In the genomic region with DNA sequence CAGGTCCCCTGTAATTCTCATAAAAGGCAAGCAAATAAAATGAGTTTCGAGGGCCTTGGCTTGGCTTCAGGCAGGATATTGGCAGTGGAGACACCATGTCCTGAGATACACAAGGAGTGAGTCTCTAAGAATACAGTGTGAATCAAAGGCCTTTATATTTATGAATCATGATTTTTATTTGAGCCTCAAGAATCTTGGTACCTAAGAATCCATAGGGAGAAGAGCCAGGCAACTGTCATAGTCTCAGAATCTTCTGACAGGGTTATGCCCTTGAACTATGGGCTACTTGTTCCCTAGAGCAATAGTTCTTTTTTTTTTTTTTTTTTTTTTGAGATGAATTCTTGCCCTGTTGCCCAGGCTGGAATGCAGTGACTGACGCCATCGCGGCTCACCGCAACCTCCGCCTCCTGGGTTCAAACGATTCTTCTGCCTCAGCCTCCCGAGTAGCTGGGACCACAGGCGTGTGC, we compare ENCODE assay signal across 22 cellular contexts.
A peak's percentile ranks its signal among the peaks of the same experiment; 100 is the strongest.
DNase-seq lines count a peak whose midpoint lies in the region; ATAC-seq and TF ChIP-seq lines count a peak whose summit lies in the region.
"Had no signal": no experiment of that assay in that cellular context is flagged by ENCODE, and none has a peak within 500 bp of the region (broad histone marks: within the 10 kb centered on the region; RNA-seq: fewer than 3 reads in every experiment).

No MANE protein-coding gene starts in this region.

- no peak overlapping the region for H3K27ac ChIP-seq in PC-3 (ENCODE audit: low read length)
- H3K27ac ChIP-seq in gastroesophageal sphincter: peak overlapping the region; percentile 56 to 77 (median 59)
- H3K27ac ChIP-seq in sigmoid colon: peak overlapping the region in 3 of 4 donors; percentile 63 to 80 (median 73)

- H3K27me3 ChIP-seq in PC-3 (ENCODE audit: low read length) (peaks cover 29% of the 10 kb centered on the region), gastroesophageal sphincter (no peaks in the 10 kb centered on the region), sigmoid colon (no peaks in the 10 kb centered on the region)
- H3K27me3 ChIP-seq: upper lobe of left lung had no signal

- no peak overlapping the region for H3K27ac Mint-ChIP-seq in activated CD8-positive, alpha-beta T cell treated with anti-CD3 and anti-CD28 coated beads for 36 hours
- H3K27ac Mint-ChIP-seq: activated CD8-positive, alpha-beta memory T cell treated with anti-CD3 and anti-CD28 coated beads, Interleukin-2, amount 10 ng/mL, durations not matched to agents 7 days and 5 days; CD4-positive, alpha-beta memory T cell; memory B cell; natural killer cell treated with Interleukin-12 subunit alpha and Interleukin-12 subunit beta and Interleukin-15 and Interleukin-18, amount 100 ng/mL, for 72 hours had no signal

- H4K20me1 ChIP-seq in PC-3 (ENCODE audit: low read length): no peaks in the 10 kb centered on the region

- H3K9ac ChIP-seq in PC-3 (ENCODE audit: low read length): no peak overlapping the region

- BruUV-seq in PC-3 (replicated peaks; lab: Mats Ljungman, UMichigan): no TSS peak

- no peak overlapping the region for H2AFZ ChIP-seq in PC-3 (ENCODE audit: low read length)

- intact Hi-C loops in PC-3 (cut with micrococcal nuclease): no loop called here
- intact Hi-C loops in sigmoid colon (cut with DNase I): loop anchor here (10.0 kb wide), 1 partner anchor 272 kb away; no protein-coding TSS in a partner anchor
- intact Hi-C loops in activated CD8-positive, alpha-beta T cell treated with anti-CD3 and anti-CD28 coated beads for 36 hours (cut with micrococcal nuclease): no loop called here

- no peaks in the 10 kb centered on the region for H3F3A ChIP-seq in PC-3 (ENCODE audit: low read length, unreplicated experiment)

- H3K4me1 ChIP-seq in PC-3 (ENCODE audit: insufficient read depth, low read length) (peaks cover 7% of the 10 kb centered on the region; the same call in 1 of the 2 replicates), gastroesophageal sphincter (peaks cover 7 to 31% (median 14%) of the 10 kb centered on the region in 3 donors), sigmoid colon (peaks cover 0 to 28% (median 26%) of the 10 kb centered on the region in 4 donors)

- ATAC-seq in PC-3 (no peak), gastroesophageal sphincter (peak; percentile 77)
- no peak for ATAC-seq in activated CD8-positive, alpha-beta T cell treated with anti-CD3 and anti-CD28 coated beads for 36 hours
- ATAC-seq: activated CD8-positive, alpha-beta memory T cell treated with anti-CD3 and anti-CD28 coated beads, Interleukin-2, amount 10 ng/mL, durations not matched to agents 7 days and 5 days; natural killer cell treated with Interleukin-12 subunit alpha and Interleukin-12 subunit beta and Interleukin-15 and Interleukin-18, amount 100 ng/mL, for 72 hours had no signal

- 65 to 72% methylated on average over 6 of the region's 9 CpGs for WGBS in gastroesophageal sphincter (ENCODE audit: low coverage in 1 of 2), 2 donors
- WGBS in sigmoid colon, 2 donors: 79 to 87% methylated on average over 9 of the region's 9 CpGs

- no peaks in the 10 kb centered on the region for H3K9me3 Mint-ChIP-seq in activated CD8-positive, alpha-beta T cell treated with anti-CD3 and anti-CD28 coated beads for 36 hours

- H3K4me3 Mint-ChIP-seq in activated CD8-positive, alpha-beta T cell treated with anti-CD3 and anti-CD28 coated beads for 36 hours: no peak overlapping the region
- H3K4me3 Mint-ChIP-seq: activated CD8-positive, alpha-beta memory T cell treated with anti-CD3 and anti-CD28 coated beads, Interleukin-2, amount 10 ng/mL, durations not matched to agents 7 days and 5 days; CD4-positive, alpha-beta memory T cell; memory B cell; natural killer cell treated with Interleukin-12 subunit alpha and Interleukin-12 subunit beta and Interleukin-15 and Interleukin-18, amount 100 ng/mL, for 72 hours had no signal

- no peaks in the 10 kb centered on the region for H3K27me3 Mint-ChIP-seq in activated CD8-positive, alpha-beta T cell treated with anti-CD3 and anti-CD28 coated beads for 36 hours
- H3K27me3 Mint-ChIP-seq: activated CD8-positive, alpha-beta memory T cell treated with anti-CD3 and anti-CD28 coated beads, Interleukin-2, amount 10 ng/mL, durations not matched to agents 7 days and 5 days; CD4-positive, alpha-beta memory T cell; memory B cell; natural killer cell treated with Interleukin-12 subunit alpha and Interleukin-12 subunit beta and Interleukin-15 and Interleukin-18, amount 100 ng/mL, for 72 hours had no signal

- no peak for TF ChIP-seq CTCF in PC-3 (conservative IDR thresholded peaks at IDR 0.05; ENCODE audit: low read depth, low read length)
- no peak for TF ChIP-seq CTCF in gastroesophageal sphincter (IDR thresholded peaks at IDR 0.05)
- TF ChIP-seq CTCF in sigmoid colon (IDR thresholded peaks at IDR 0.05): no peak
- TF ChIP-seq CTCF in activated CD8-positive, alpha-beta T cell treated with anti-CD3 and anti-CD28 coated beads for 36 hours (IDR thresholded peaks at IDR 0.05): no peak

- POLR2A ChIA-PET in PC-3 (lab: Charles Lee; ENCODE audit: unreplicated experiment): no interaction called here
- POLR2A ChIA-PET in activated CD8-positive, alpha-beta T cell treated with anti-CD3 and anti-CD28 coated beads for 36 hours (lab: Charles Lee): no interaction called here

- H3K9me3 ChIP-seq in PC-3 (ENCODE audit: low read length) (no peaks in the 10 kb centered on the region), gastroesophageal sphincter (no peaks in the 10 kb centered on the region), sigmoid colon (no peaks in the 10 kb centered on the region)
- H3K9me3 ChIP-seq: upper lobe of left lung had no signal

- H3K36me3 Mint-ChIP-seq in activated CD8-positive, alpha-beta T cell treated with anti-CD3 and anti-CD28 coated beads for 36 hours (ENCODE audit: low read depth): no peaks in the 10 kb centered on the region
- H3K36me3 Mint-ChIP-seq: activated CD8-positive, alpha-beta memory T cell treated with anti-CD3 and anti-CD28 coated beads, Interleukin-2, amount 10 ng/mL, durations not matched to agents 7 days and 5 days; CD4-positive, alpha-beta memory T cell; memory B cell; natural killer cell treated with Interleukin-12 subunit alpha and Interleukin-12 subunit beta and Interleukin-15 and Interleukin-18, amount 100 ng/mL, for 72 hours had no signal

- TF ChIP-seq POLR2A in gastroesophageal sphincter (IDR thresholded peaks at IDR 0.05) (no peak), sigmoid colon (IDR thresholded peaks at IDR 0.05) (no peak)

- CTCF ChIA-PET in PC-3 (lab: Charles Lee): no interaction called here
- CTCF ChIA-PET in activated CD8-positive, alpha-beta T cell treated with anti-CD3 and anti-CD28 coated beads for 36 hours (lab: Charles Lee): no interaction called here

- H3K36me3 ChIP-seq in PC-3 (ENCODE audit: low read depth, low read length) (no peaks in the 10 kb centered on the region), gastroesophageal sphincter (no peaks in the 10 kb centered on the region), sigmoid colon (no peaks in the 10 kb centered on the region)
- H3K36me3 ChIP-seq: upper lobe of left lung had no signal

- no peak overlapping the region for H3K4me2 ChIP-seq in PC-3 (ENCODE audit: low read length)

- H3K4me1 Mint-ChIP-seq in activated CD8-positive, alpha-beta T cell treated with anti-CD3 and anti-CD28 coated beads for 36 hours (ENCODE audit: low read depth): no peaks in the 10 kb centered on the region
- H3K4me1 Mint-ChIP-seq: activated CD8-positive, alpha-beta memory T cell treated with anti-CD3 and anti-CD28 coated beads, Interleukin-2, amount 10 ng/mL, durations not matched to agents 7 days and 5 days; CD4-positive, alpha-beta memory T cell; memory B cell had no signal

- no peaks in the 10 kb centered on the region for H3K9me2 ChIP-seq in PC-3 (replicated peaks; ENCODE audit: low read length)

- DNase-seq in EH (ENCODE audit: low read depth) (peak; percentile 27), PC-3 (peak; percentile 18), sigmoid colon (peak; percentile 83), T-helper 9 cell (no peak), NCI-H1092 (lab: John Stamatoyannopoulos, UW) (no peak)
- DNase-seq in activated CD4-positive, alpha-beta T cell treated with anti-CD3 and anti-CD28 coated beads, Interleukin-2, amount 50 U/mL, for 48 hours: no peak
- no peak for DNase-seq in activated CD8-positive, alpha-beta T cell treated with anti-CD3 and anti-CD28 coated beads for 36 hours
- DNase-seq: activated CD4-positive, alpha-beta T cell treated with anti-CD3 and anti-CD28 coated beads for 1 hour; activated CD8-positive, alpha-beta memory T cell treated with anti-CD3 and anti-CD28 coated beads, Interleukin-2, amount 10 ng/mL, durations not matched to agents 7 days and 5 days; CD4-positive, alpha-beta memory T cell; central memory CD4-positive, alpha-beta T cell; DND-41; effector CD8-positive, alpha-beta T cell; hippocampal formation; NCI-H1930; NCI-H510A; SIG-M5; stimulated activated naive CD4-positive, alpha-beta T cell treated with Interleukin-2 at 50 U/mL for 16 hours had no signal

- no peaks in the 10 kb centered on the region for H3K79me2 ChIP-seq in PC-3 (ENCODE audit: low read length)

- H3K4me3 ChIP-seq in PC-3 (ENCODE audit: low read length) (no peak overlapping the region), gastroesophageal sphincter (no peak overlapping the region), sigmoid colon (no peak overlapping the region)
- H3K4me3 ChIP-seq: upper lobe of left lung had no signal

- no peak for TF ChIP-seq EP300 in gastroesophageal sphincter (IDR thresholded peaks at IDR 0.05)
- peak in 1 of 4 donors; percentile 69 for TF ChIP-seq EP300 in sigmoid colon (IDR thresholded peaks at IDR 0.05)

Comparison
In these comparisons a context has a peak if more than half of its experiments do, and no peak if none do; other contexts are left out.
1. DNase-seq: peak in EH (single experiment), PC-3 (single experiment) and sigmoid colon (single experiment); none in activated CD4-positive, alpha-beta T cell treated with anti-CD3 and anti-CD28 coated beads, Interleukin-2, amount 50 U/mL, for 48 hours (0 of 2), T-helper 9 cell (single experiment), NCI-H1092 (single experiment) and activated CD8-positive, alpha-beta T cell treated with anti-CD3 and anti-CD28 coated beads for 36 hours (single experiment).